In the genomic region with DNA sequence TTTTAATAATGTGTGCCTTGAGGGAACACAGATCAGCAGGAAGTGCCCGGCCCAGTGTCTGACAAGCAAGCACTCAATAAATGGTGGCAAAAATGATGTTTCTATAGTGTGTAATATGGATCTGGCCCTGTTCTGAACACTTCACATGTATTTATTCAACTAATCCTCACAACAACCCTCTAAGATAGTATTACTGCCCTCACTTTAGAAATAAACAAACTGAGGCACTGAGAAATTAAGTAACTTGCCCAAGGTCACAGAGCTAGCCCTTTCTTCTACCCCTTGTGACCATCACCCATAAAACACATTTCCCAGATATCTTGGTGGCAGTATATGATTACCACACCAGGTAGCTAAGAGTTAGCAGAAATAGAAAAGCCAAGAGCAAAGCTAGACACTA, we compare ENCODE assay signal across 22 cellular contexts.
"Had no signal": no experiment of that assay in that cellular context is flagged by ENCODE, and none has a peak within 500 bp of the region (broad histone marks: within the 10 kb centered on the region; RNA-seq: fewer than 3 reads in every experiment).

No MANE protein-coding gene starts in this region.

- H3K9me3 Mint-ChIP-seq: activated CD4-positive, alpha-beta T cell treated with anti-CD3 and anti-CD28 coated beads, Interleukin-2, amount 10 ng/mL, durations not matched to agents 24 days and 14 days; activated T-helper 1 cell treated with anti-CD3 and anti-CD28 coated beads, Interleukin-12 subunit alpha, Interleukin-12 subunit beta, Interleukin-2, Interleukin-4 antibody, amounts not matched to agents 30 ng/mL and 10 ng/mL and 1 ng/mL, durations not matched to agents 14 hours and 24 hours and 36 hours; endodermal cell; memory B cell; neural progenitor cell had no signal

- H3K27ac Mint-ChIP-seq: endodermal cell, memory B cell, neural progenitor cell had no signal

- H3K4me2 ChIP-seq: neural progenitor cell, SK-N-SH had no signal

- H3K27me3 ChIP-seq: esophagus squamous epithelium, gastroesophageal sphincter, heart left ventricle, neural progenitor cell, spleen, upper lobe of left lung had no signal

- H2AFZ ChIP-seq: neural progenitor cell had no signal

- H3K4me1 ChIP-seq: esophagus squamous epithelium, neural progenitor cell, upper lobe of left lung had no signal

- H3K4me3 Mint-ChIP-seq: activated CD4-positive, alpha-beta T cell treated with anti-CD3 and anti-CD28 coated beads, Interleukin-2, amount 10 ng/mL, durations not matched to agents 24 days and 14 days; activated T-helper 1 cell treated with anti-CD3 and anti-CD28 coated beads, Interleukin-12 subunit alpha, Interleukin-12 subunit beta, Interleukin-2, Interleukin-4 antibody, amounts not matched to agents 30 ng/mL and 10 ng/mL and 1 ng/mL, durations not matched to agents 14 hours and 24 hours and 36 hours; endodermal cell; memory B cell; neural progenitor cell had no signal

- H3K9ac ChIP-seq: neural progenitor cell, SK-N-SH had no signal

- H3K27me3 Mint-ChIP-seq: activated CD4-positive, alpha-beta T cell treated with anti-CD3 and anti-CD28 coated beads, Interleukin-2, amount 10 ng/mL, durations not matched to agents 24 days and 14 days; memory B cell had no signal

- ATAC-seq: gastroesophageal sphincter, heart left ventricle, left cardiac atrium, mucosa of descending colon had no signal

- H3K4me3 ChIP-seq: esophagus squamous epithelium, gastroesophageal sphincter, heart left ventricle, mucosa of descending colon, neural progenitor cell, spleen, upper lobe of left lung had no signal

- H3K9me3 ChIP-seq: esophagus squamous epithelium, gastroesophageal sphincter, heart left ventricle, mucosa of descending colon, SK-N-SH, spleen, upper lobe of left lung had no signal

- DNase-seq: activated CD4-positive, alpha-beta T cell treated with anti-CD3 and anti-CD28 coated beads, Interleukin-2, amount 10 ng/mL, durations not matched to agents 24 days and 14 days; activated CD8-positive, alpha-beta memory T cell treated with anti-CD3 and anti-CD28 coated beads, Interleukin-2, amount 50 U/mL, for 48 hours; activated gamma-delta T cell; activated naive CD4-positive, alpha-beta T cell treated with anti-CD3 and anti-CD28 coated beads, Interleukin-2, amount 50 U/mL, for 16 hours; amygdala; cortex of kidney; endodermal cell; esophagus squamous epithelium; heart left ventricle; islet precursor cell; left cardiac atrium; mucosa of descending colon; posterior cingulate gyrus; SK-N-SH; spleen; stimulated activated CD4-positive, alpha-beta T cell treated with anti-CD3 and anti-CD28 coated beads, Interleukin-4, amount 100 ng/mL, for 1 hour; stimulated activated naive CD4-positive, alpha-beta T cell; upper lobe of left lung had no signal

- H3K4me1 Mint-ChIP-seq: endodermal cell, neural progenitor cell had no signal

- H3K27ac ChIP-seq: esophagus squamous epithelium, gastroesophageal sphincter, heart left ventricle, neural progenitor cell, upper lobe of left lung had no signal
